1 cellular context compared by ENCODE assay signal in genomic region chr12:48031135-48031960, GRCh38.
TF ChIP-seq lines count a peak whose summit lies in the region.

No MANE protein-coding gene starts in this region.

TF ChIP-seq in WTC11, 78 proteins besides CTCF, POLR2A, EP300 and RAD21 (continued from another document):
- TF ChIP-seq ARID4B (CRISPR knock-in tag; IDR thresholded peaks at IDR 0.05; ENCODE audit: borderline replicate concordance) (no peak), NFYB (CRISPR knock-in tag; conservative IDR thresholded peaks at IDR 0.05; ENCODE audit: low read depth) (no peak), FOXJ3 (CRISPR knock-in tag; IDR thresholded peaks at IDR 0.05; ENCODE audit: borderline replicate concordance) (no peak), RORB (CRISPR knock-in tag; IDR thresholded peaks at IDR 0.05) (no peak), FOXK1 (CRISPR knock-in tag; IDR thresholded peaks at IDR 0.05) (no peak), CDX4 (CRISPR knock-in tag; IDR thresholded peaks at IDR 0.05; ENCODE audit: borderline replicate concordance) (no peak), JAZF1 (CRISPR knock-in tag; IDR thresholded peaks at IDR 0.05) (no peak), SMAD4 (CRISPR knock-in tag; IDR thresholded peaks at IDR 0.05) (no peak), MLX (CRISPR knock-in tag; IDR thresholded peaks at IDR 0.05) (no peak)
